In genomic region chr10:13920465-13920864, GRCh38 we compare ENCODE assay signal across 18 cellular contexts.
"Had no signal": no experiment of that assay in that cellular context is flagged by ENCODE, and none has a peak within 500 bp of the region (broad histone marks: within the 10 kb centered on the region; RNA-seq: fewer than 3 reads in every experiment).

No MANE protein-coding gene starts in this region.

- DNase-seq: KBM-7, MV-4-11, NCI-H1048, NCI-H1105, NCI-H1417, NCI-H1436 treated with DMSO at 0.1 percent for 48 hours, NCI-H1694, NCI-H187 treated with DMSO at 0.1 percent for 48 hours, NCI-H2029 treated with DMSO at 0.1 percent for 48 hours, NCI-H2171 treated with DMSO at 0.1 percent for 48 hours, NCI-H345, NCI-H446 treated with DMSO at 0.1 percent for 48 hours, NCI-H510A treated with DMSO at 0.1 percent for 48 hours, NCI-H526 treated with DMSO at 0.1 percent for 48 hours, NCI-H774, Right ventricle myocardium superior, RPMI8226, SIG-M5 had no signal
